In genomic region chr5:11905209-11905608, GRCh38 we compare ENCODE assay signal across 17 cellular contexts. TPM values are rescaled to one million over a fixed set of nuclear protein-coding genes. Genes with fewer than 3 reads are reported as not detected.
DNase-seq lines count a peak whose midpoint lies in the region; ATAC-seq and TF ChIP-seq lines count a peak whose summit lies in the region.
"Had no signal": no experiment of that assay in that cellular context is flagged by ENCODE, and none has a peak within 500 bp of the region (broad histone marks: within the 10 kb centered on the region; RNA-seq: fewer than 3 reads in every experiment).

No MANE protein-coding gene starts in this region.

- no peaks in the 10 kb centered on the region for H3K79me2 ChIP-seq in KMS-11 (ENCODE audit: insufficient read depth, low read depth)
- peaks cover 27% of the 10 kb centered on the region for H3K79me2 ChIP-seq in neural cell (replicated peaks; ENCODE audit: insufficient read depth, low read length)

- H3K9ac ChIP-seq in KMS-11 (no peak overlapping the region), neural cell (ENCODE audit: low read length) (peak overlapping the region; percentile 70)

- H3K27ac ChIP-seq in KMS-11 = no peak overlapping the region
- no peak overlapping the region for H3K27ac ChIP-seq in coronary artery
- H3K27ac ChIP-seq in neural cell (ENCODE audit: low read length) = peak overlapping the region; percentile 75
- H3K27ac ChIP-seq: skin epidermis had no signal

- H3K9me3 ChIP-seq in neural cell (ENCODE audit: low read length) = no peaks in the 10 kb centered on the region
- H3K9me3 ChIP-seq: HAP-1 had no signal

- H3F3A ChIP-seq in neural cell (ENCODE audit: insufficient read depth, low read length, poor library complexity, severe bottlenecking) = no peaks in the 10 kb centered on the region

- TF ChIP-seq CTCF in KMS-11 (conservative IDR thresholded peaks at IDR 0.05; ENCODE audit: low read depth, low read length) (no peak), coronary artery (IDR thresholded peaks at IDR 0.05) (no peak), neural cell (IDR thresholded peaks at IDR 0.05; ENCODE audit: poor library complexity, severe bottlenecking) (no peak)

- H3K4me3 ChIP-seq in KMS-11 (IDR thresholded peaks at IDR 0.05; ENCODE audit: insufficient read depth, low read depth, low read length) (no peak overlapping the region), coronary artery (peak overlapping the region; percentile 64), neural cell (ENCODE audit: low read length) (peak overlapping the region; percentile 69)
- H3K4me3 ChIP-seq: HAP-1, skin epidermis had no signal

- H3K4me2 ChIP-seq in KMS-11 (no peak overlapping the region), neural cell (ENCODE audit: low read length) (no peak overlapping the region)

- DNase-seq in Daoy (ENCODE audit: low read depth) = peak; percentile 47
- DNase-seq in coronary artery (ENCODE audit: low spot score) = no peak
- no peak for DNase-seq in NCI-H1417 treated with DMSO at 0.1 percent for 48 hours (lab: John Stamatoyannopoulos, UW)
- no peak for DNase-seq in COLO829 (ENCODE audit: low spot score)
- DNase-seq: effector memory CD8-positive, alpha-beta T cell; mesenchymal stem cell; NCI-H1105; SIG-M5 had no signal

- ATAC-seq in GM18517 (IDR thresholded peaks at IDR 0.05; ENCODE audit: unreplicated experiment) = no peak
- ATAC-seq in GM19324 (IDR thresholded peaks at IDR 0.05; ENCODE audit: low FRiP score, unreplicated experiment) = no peak
- ATAC-seq: effector memory CD8-positive, alpha-beta T cell had no signal

- H3K27me3 ChIP-seq in KMS-11 (ENCODE audit: insufficient read depth, low read depth) (no peaks in the 10 kb centered on the region), neural cell (ENCODE audit: insufficient read depth, low read depth, low read length) (no peaks in the 10 kb centered on the region)

- TF ChIP-seq EP300 in neural cell (conservative IDR thresholded peaks at IDR 0.05; ENCODE audit: poor library complexity, severe bottlenecking) = no peak

- H2AFZ ChIP-seq in KMS-11 (ENCODE audit: low read depth) (peak overlapping the region; percentile 30; the same call in 1 of the 2 replicates), neural cell (ENCODE audit: low read depth, low read length) (no peak overlapping the region)

- no peak for TF ChIP-seq RAD21 in neural cell (conservative IDR thresholded peaks at IDR 0.05)

- no peaks in the 10 kb centered on the region for H4K20me1 ChIP-seq in KMS-11 (ENCODE audit: insufficient read depth)
- no peaks in the 10 kb centered on the region for H4K20me1 ChIP-seq in neural cell (ENCODE audit: insufficient read depth)

- no peaks in the 10 kb centered on the region for H3K36me3 ChIP-seq in KMS-11 (ENCODE audit: insufficient read depth)
- no peaks in the 10 kb centered on the region for H3K36me3 ChIP-seq in neural cell (ENCODE audit: insufficient read depth, low read length)
- H3K36me3 ChIP-seq: HAP-1 had no signal

- H3K9me2 ChIP-seq in neural cell (ENCODE audit: insufficient read depth, low read length) = no peaks in the 10 kb centered on the region

- no peaks in the 10 kb centered on the region for H3K4me1 ChIP-seq in KMS-11 (ENCODE audit: low read depth, poor library complexity, severe bottlenecking)
- H3K4me1 ChIP-seq: HAP-1 had no signal

TF ChIP-seq in neural cell, 6 proteins besides CTCF, POLR2A, EP300 and RAD21:
- TF ChIP-seq POLR2AphosphoS5 (IDR thresholded peaks at IDR 0.05) = no peak

RNA-seq across cellular contexts. Expression of gene CTNND2, which starts 1.0 kb away (rescaled TPM):
- total RNA-seq in Daoy (2014; rRNA removed; shearing (Covaris generic)) = 4.5 and 4.9 TPM in 2 replicates
- polyA plus RNA-seq in neural cell = 67.0 and 67.6 TPM in 2 replicates
- 117 and 133 TPM in 2 replicates for polyA minus RNA-seq in neural cell
- total RNA-seq: activated CD8-positive, alpha-beta memory T cell treated with anti-CD3 and anti-CD28 coated beads for 36 hours; bronchial epithelial cell; fibroblast of villous mesenchyme had no signal
